In the genomic region with DNA sequence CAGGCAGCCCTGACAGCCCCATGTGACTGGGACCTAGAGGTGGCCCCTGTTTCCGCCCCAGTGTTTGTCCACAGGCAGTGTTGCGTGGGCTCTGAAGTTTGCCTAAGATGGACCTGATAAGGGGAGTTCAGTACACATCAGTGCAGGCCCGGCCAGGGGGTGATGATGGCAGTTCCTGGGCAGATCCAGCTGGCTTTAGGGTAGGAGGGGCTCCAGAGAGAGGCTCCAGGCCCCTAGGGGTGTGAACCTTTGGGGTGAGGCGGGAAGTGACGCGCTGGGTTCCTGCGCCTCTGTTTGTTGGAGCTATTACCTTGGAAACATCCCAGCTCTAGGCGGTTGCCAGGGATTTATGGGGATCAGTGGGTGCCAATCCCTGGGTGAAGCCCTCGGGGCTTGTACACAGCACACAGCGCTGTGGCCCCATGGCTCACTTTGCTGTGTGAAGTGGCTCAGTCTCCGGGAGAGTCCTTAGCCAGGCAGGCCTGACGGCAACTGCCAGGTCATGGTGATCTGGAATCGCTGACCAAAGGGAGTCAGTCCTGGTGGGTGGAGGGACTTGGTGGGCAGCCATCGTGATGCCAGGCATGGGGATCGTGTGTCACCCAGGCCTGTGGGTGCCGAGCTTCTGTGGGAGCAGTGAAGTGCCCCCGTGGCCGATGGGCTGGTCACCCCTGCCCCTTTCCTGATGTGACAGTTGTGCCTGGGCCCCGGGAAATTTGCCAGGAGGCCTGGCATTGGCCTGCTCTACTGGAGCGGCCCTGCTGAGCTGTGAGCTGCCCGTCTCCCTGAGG, we compare ENCODE assay signal across 2 cellular contexts.
TF ChIP-seq lines count a peak whose summit lies in the region.

No MANE protein-coding gene starts in this region.

TF ChIP-seq in HCT116, 20 proteins besides CTCF, POLR2A, EP300 and RAD21:
- TF ChIP-seq, protein P1, sequence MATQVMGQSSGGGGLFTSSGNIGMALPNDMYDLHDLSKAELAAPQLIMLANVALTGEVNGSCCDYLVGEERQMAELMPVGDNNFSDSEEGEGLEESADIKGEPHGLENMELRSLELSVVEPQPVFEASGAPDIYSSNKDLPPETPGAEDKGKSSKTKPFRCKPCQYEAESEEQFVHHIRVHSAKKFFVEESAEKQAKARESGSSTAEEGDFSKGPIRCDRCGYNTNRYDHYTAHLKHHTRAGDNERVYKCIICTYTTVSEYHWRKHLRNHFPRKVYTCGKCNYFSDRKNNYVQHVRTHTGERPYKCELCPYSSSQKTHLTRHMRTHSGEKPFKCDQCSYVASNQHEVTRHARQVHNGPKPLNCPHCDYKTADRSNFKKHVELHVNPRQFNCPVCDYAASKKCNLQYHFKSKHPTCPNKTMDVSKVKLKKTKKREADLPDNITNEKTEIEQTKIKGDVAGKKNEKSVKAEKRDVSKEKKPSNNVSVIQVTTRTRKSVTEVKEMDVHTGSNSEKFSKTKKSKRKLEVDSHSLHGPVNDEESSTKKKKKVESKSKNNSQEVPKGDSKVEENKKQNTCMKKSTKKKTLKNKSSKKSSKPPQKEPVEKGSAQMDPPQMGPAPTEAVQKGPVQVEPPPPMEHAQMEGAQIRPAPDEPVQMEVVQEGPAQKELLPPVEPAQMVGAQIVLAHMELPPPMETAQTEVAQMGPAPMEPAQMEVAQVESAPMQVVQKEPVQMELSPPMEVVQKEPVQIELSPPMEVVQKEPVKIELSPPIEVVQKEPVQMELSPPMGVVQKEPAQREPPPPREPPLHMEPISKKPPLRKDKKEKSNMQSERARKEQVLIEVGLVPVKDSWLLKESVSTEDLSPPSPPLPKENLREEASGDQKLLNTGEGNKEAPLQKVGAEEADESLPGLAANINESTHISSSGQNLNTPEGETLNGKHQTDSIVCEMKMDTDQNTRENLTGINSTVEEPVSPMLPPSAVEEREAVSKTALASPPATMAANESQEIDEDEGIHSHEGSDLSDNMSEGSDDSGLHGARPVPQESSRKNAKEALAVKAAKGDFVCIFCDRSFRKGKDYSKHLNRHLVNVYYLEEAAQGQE (IDR thresholded peaks at IDR 0.05; ENCODE audit: low read depth): no peak
- TF ChIP-seq ZFX (IDR thresholded peaks at IDR 0.05): peak; percentile 46; the same call in 1 of the 2 replicates
- TF ChIP-seq POLR2AphosphoS5 (IDR thresholded peaks at IDR 0.05; ENCODE audit: low read depth, low read length): peak; percentile 43

TF ChIP-seq in SK-N-SH, 30 proteins besides CTCF, POLR2A, EP300 and RAD21 (continued from another document):
- no peak for TF ChIP-seq RXRA (IDR thresholded peaks at IDR 0.05; ENCODE audit: borderline replicate concordance, low read depth)
- no peak for TF ChIP-seq FOXM1 (IDR thresholded peaks at IDR 0.05; ENCODE audit: low read depth)
- TF ChIP-seq, protein P2, sequence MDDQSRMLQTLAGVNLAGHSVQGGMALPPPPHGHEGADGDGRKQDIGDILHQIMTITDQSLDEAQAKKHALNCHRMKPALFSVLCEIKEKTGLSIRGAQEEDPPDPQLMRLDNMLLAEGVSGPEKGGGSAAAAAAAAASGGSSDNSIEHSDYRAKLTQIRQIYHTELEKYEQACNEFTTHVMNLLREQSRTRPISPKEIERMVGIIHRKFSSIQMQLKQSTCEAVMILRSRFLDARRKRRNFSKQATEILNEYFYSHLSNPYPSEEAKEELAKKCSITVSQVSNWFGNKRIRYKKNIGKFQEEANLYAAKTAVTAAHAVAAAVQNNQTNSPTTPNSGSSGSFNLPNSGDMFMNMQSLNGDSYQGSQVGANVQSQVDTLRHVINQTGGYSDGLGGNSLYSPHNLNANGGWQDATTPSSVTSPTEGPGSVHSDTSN (IDR thresholded peaks at IDR 0.05): no peak
- TF ChIP-seq GATA2 (CRISPR knock-in tag; IDR thresholded peaks at IDR 0.05): peak; percentile 64
- TF ChIP-seq MXI1 (IDR thresholded peaks at IDR 0.05; ENCODE audit: low read depth, low read length): 0 out of 2 replicates have a peak, but pooled peaks have one; percentile 18
- TF ChIP-seq TCF12 (IDR thresholded peaks at IDR 0.05): peak; percentile 52; the same call in 1 of the 2 replicates
- no peak for TF ChIP-seq FOXJ3 (CRISPR knock-in tag; IDR thresholded peaks at IDR 0.05)
- peak; percentile 15 for TF ChIP-seq CHD2 (IDR thresholded peaks at IDR 0.05; ENCODE audit: low read length, partially characterized antibody)
- TF ChIP-seq RCOR1 (IDR thresholded peaks at IDR 0.05; ENCODE audit: low read length): 0 out of 2 replicates have a peak, but pooled peaks have one; percentile 6
- peak; percentile 85 for TF ChIP-seq NFIC (IDR thresholded peaks at IDR 0.05; ENCODE audit: borderline replicate concordance)
- no peak for TF ChIP-seq JUND (IDR thresholded peaks at IDR 0.05)
- TF ChIP-seq, protein P3, sequence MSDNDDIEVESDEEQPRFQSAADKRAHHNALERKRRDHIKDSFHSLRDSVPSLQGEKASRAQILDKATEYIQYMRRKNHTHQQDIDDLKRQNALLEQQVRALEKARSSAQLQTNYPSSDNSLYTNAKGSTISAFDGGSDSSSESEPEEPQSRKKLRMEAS (IDR thresholded peaks at IDR 0.05; ENCODE audit: low read depth): peak; percentile 47; the same call in 1 of the 2 replicates
- no peak; the same call in 1 of the 2 replicates for TF ChIP-seq POLR2AphosphoS5 (IDR thresholded peaks at IDR 0.05; ENCODE audit: low read depth, low read length)
- TF ChIP-seq, protein P4, sequence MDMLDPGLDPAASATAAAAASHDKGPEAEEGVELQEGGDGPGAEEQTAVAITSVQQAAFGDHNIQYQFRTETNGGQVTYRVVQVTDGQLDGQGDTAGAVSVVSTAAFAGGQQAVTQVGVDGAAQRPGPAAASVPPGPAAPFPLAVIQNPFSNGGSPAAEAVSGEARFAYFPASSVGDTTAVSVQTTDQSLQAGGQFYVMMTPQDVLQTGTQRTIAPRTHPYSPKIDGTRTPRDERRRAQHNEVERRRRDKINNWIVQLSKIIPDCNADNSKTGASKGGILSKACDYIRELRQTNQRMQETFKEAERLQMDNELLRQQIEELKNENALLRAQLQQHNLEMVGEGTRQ (IDR thresholded peaks at IDR 0.05; ENCODE audit: borderline replicate concordance, low read depth, low read length): no peak
